In the genomic region with DNA sequence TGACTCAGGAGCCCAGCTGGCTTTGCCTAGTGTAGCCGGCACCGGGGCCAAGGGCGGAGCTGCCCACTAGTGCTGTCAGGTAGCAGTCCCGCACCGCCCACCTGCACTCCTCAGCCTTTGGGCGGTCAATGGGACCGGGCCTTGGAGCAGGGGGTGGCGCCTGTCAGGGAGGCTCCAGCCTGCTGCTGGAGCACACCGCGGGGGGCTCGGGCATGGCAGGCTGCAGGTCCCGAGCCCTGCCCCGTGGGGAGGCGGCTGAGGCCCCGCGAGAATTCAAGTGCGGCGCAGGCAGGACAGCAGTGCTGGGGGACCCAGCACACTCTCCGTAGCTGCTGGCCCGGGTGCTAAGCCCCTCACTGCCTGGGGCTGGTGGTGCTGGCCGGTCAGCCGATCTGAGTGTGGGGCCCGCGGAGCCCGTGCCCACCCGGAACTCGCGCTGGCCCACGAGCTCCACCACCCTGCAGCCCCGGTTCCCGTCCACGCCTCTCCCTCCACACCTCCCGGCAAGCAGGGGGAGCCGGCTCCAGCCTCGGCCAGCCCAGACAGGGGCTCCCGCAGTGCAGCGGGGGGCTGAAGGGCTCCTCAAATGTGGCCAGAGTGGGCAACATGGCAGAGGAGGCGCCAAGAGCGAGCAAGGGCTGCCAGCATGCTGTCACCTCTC, we compare ENCODE assay signal across 34 cellular contexts. TPM values are rescaled to one million over a fixed set of nuclear protein-coding genes. Genes with fewer than 3 reads are reported as not detected.
"Had no signal": no experiment of that assay in that cellular context is flagged by ENCODE, and none has a peak within 500 bp of the region (broad histone marks: within the 10 kb centered on the region; RNA-seq: fewer than 3 reads in every experiment).

No MANE protein-coding gene starts in this region.

- H3K27me3 ChIP-seq: ascending aorta, cardiac muscle cell, Peyer's patch, SJSA1 had no signal

- H3K4me1 ChIP-seq: ascending aorta, Peyer's patch, SJSA1 had no signal

- H3K36me3 ChIP-seq: ascending aorta, cardiac muscle cell, Peyer's patch, SJSA1 had no signal

- H3K27ac ChIP-seq: ascending aorta, cardiac muscle cell, Peyer's patch, SJSA1 had no signal

- DNase-seq: activated CD4-positive, alpha-beta T cell treated with anti-CD3 and anti-CD28 coated beads for 36 hours; activated CD4-positive, alpha-beta T cell treated with anti-CD3 and anti-CD28 coated beads, Interleukin-2, amount 10 ng/mL, durations not matched to agents 7 days and 5 days; activated CD4-positive, alpha-beta T cell treated with anti-CD3 and anti-CD28 coated beads, Interleukin-2, amount 50 U/mL, for 48 hours; activated CD8-positive, alpha-beta T cell treated with anti-CD3 and anti-CD28 coated beads, Interleukin-2, amount 10 ng/mL, durations not matched to agents 7 days and 5 days; activated gamma-delta T cell; activated naive CD4-positive, alpha-beta T cell treated with Interleukin-2 at 50 U/mL for 16 hours; activated naive CD8-positive, alpha-beta T cell treated with anti-CD3 and anti-CD28 coated beads, Interleukin-2, amount 10 ng/mL, durations not matched to agents 7 days and 5 days; activated T-cell treated with anti-CD3 and anti-CD28 coated beads, Interleukin-2, amount 50 U/mL, for 24 hours; amygdala; Karpas-422; NCI-H1048; NCI-H1105 treated with DMSO at 0.1 percent for 48 hours; NCI-H1436; NCI-H1694; NCI-H1930; NCI-H2081 treated with DMSO at 0.1 percent for 48 hours; NCI-H345; NCI-H524 treated with DMSO at 0.1 percent for 48 hours; NCI-H748 treated with DMSO at 0.1 percent for 48 hours; NK-92 treated with Interleukin-12 subunit alpha and Interleukin-12 subunit beta, amount 100 ng/mL, for 24 hours; PC-3; Peyer's patch; RPMI8226; SHP77 treated with DMSO at 0.1 percent for 48 hours; SK-N-SH had no signal

- H3K9me3 ChIP-seq: ascending aorta, Peyer's patch, SK-N-SH had no signal

- H3K4me2 ChIP-seq: SK-N-SH had no signal

- ATAC-seq: activated CD4-positive, alpha-beta T cell treated with anti-CD3 and anti-CD28 coated beads for 36 hours; activated CD4-positive, CD25-positive, alpha-beta regulatory T cell treated with anti-CD3 and anti-CD28 coated beads, Interleukin-2, amount 50 U/mL, for 24 hours; activated CD8-positive, alpha-beta T cell treated with anti-CD3 and anti-CD28 coated beads, Interleukin-2, amount 10 ng/mL, durations not matched to agents 7 days and 5 days; PC-3 had no signal

- FAIRE-seq: TTC549 had no signal

- H3K9ac ChIP-seq: SK-N-SH had no signal

- H3K4me3 ChIP-seq: ascending aorta, cardiac muscle cell, Peyer's patch, SJSA1 had no signal

RNA-seq across cellular contexts. Expression of gene LIX1, which starts 57.2 kb away (rescaled TPM):
- total RNA-seq: activated CD4-positive, alpha-beta T cell treated with anti-CD3 and anti-CD28 coated beads for 36 hours; activated CD4-positive, alpha-beta T cell treated with anti-CD3 and anti-CD28 coated beads, Interleukin-2, amount 10 ng/mL, durations not matched to agents 7 days and 5 days; activated CD8-positive, alpha-beta T cell treated with anti-CD3 and anti-CD28 coated beads, Interleukin-2, amount 10 ng/mL, durations not matched to agents 7 days and 5 days; activated naive CD8-positive, alpha-beta T cell treated with anti-CD3 and anti-CD28 coated beads, Interleukin-2, amount 10 ng/mL, durations not matched to agents 7 days and 5 days; activated T-helper 2 cell treated with anti-CD3 and anti-CD28 coated beads, Interferon-gamma antibody, Interleukin-2, Interleukin-4, amounts not matched to agents 10 μg/mL and 5 μg/mL and 100 μg/mL, durations not matched to agents 14 hours and 24 hours and 36 hours; ascending aorta; MCF 10A; NCI-H460; PC-3; SJSA1 had no signal
- polyA plus RNA-seq: adipose tissue, SK-N-SH had no signal
